34 cellular contexts compared by ENCODE assay signal in the genomic region with DNA sequence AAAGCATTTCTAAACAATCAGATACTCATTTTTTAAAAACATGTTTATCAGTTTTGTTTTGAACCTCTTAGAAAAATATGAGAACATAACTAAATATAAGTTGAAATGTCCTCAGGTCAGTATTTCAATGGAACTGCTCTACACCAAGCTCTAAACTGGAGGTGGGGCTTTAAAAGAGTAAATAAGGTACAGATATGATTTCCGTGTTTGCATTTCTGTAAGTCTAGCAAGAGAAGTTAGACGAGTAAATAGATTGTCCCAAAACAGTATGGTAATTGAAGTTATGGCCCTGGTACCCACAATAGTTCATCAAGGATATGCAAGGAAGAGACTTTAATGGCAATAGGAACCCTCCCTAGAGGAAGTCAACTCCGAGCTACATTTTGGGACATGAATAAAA.
"Had no signal": no experiment of that assay in that cellular context is flagged by ENCODE, and none has a peak within 500 bp of the region (broad histone marks: within the 10 kb centered on the region; RNA-seq: fewer than 3 reads in every experiment).

No MANE protein-coding gene starts in this region.

- DNase-seq: activated B cell treated with CpG ODN at 0.5 μM for 24 hours; activated CD4-positive, alpha-beta memory T cell treated with anti-CD3 and anti-CD28 coated beads for 36 hours; activated CD4-positive, alpha-beta T cell treated with anti-CD3 and anti-CD28 coated beads for 4 hours; activated CD4-positive, alpha-beta T cell treated with anti-CD3 and anti-CD28 coated beads, Interleukin-2, amount 10 ng/mL, durations not matched to agents 24 days and 14 days; activated CD4-positive, alpha-beta T cell treated with anti-CD3 and anti-CD28 coated beads, Interleukin-2, amount 50 U/mL, for 1 hour; activated CD4-positive, alpha-beta T cell treated with anti-CD3 and anti-CD28 coated beads, Interleukin-2, amount 50 U/mL, for 4 hours; activated CD4-positive, CD25-positive, alpha-beta regulatory T cell treated with anti-CD3 and anti-CD28 coated beads, Interleukin-2, amount 50 U/mL, for 72 hours; activated CD8-positive, alpha-beta memory T cell treated with anti-CD3 and anti-CD28 coated beads, Interleukin-2, amount 50 U/mL, for 4 hours; activated CD8-positive, alpha-beta T cell treated with anti-CD3 and anti-CD28 coated beads for 36 hours; activated effector memory CD4-positive, alpha-beta T cell treated with anti-CD3 and anti-CD28 coated beads, Interleukin-2, amount 50 U/mL, for 16 hours; activated gamma-delta T cell treated with Interleukin-2 at 50 U/mL for 16 hours; activated naive CD4-positive, alpha-beta T cell; activated naive CD4-positive, alpha-beta T cell treated with anti-CD3 and anti-CD28 coated beads for 36 hours; activated naive CD4-positive, alpha-beta T cell treated with anti-CD3 and anti-CD28 coated beads, Interleukin-2, amount 50 U/mL, for 16 hours; activated naive CD8-positive, alpha-beta T cell treated with anti-CD3 and anti-CD28 coated beads for 36 hours; activated T-cell treated with anti-CD3 and anti-CD28 coated beads for 4 hours; activated T-cell treated with anti-CD3 and anti-CD28 coated beads, Interleukin-2, amount 50 U/mL, for 1 hour; activated T-cell treated with anti-CD3 and anti-CD28 coated beads, Interleukin-2, amount 50 U/mL, for 4 hours; activated T-cell treated with anti-CD3 and anti-CD28 coated beads, Interleukin-2, amount 50 U/mL, for 72 hours; adrenal gland; amniotic stem cell; aorta; body of pancreas; caudate nucleus; cerebellar nuclear complex; T-cell; T-helper 2 cell; T-helper 9 cell had no signal

- H3K4me1 ChIP-seq: adrenal gland, body of pancreas had no signal

- H3K4me1 Mint-ChIP-seq: activated B cell treated with CpG ODN at 0.5 μM for 24 hours; activated CD4-positive, alpha-beta T cell treated with anti-CD3 and anti-CD28 coated beads, Interleukin-2, amount 10 ng/mL, durations not matched to agents 24 days and 14 days; activated naive CD8-positive, alpha-beta T cell treated with anti-CD3 and anti-CD28 coated beads for 36 hours; activated T-helper 17 cell treated with anti-CD3 and anti-CD28 coated beads, Interleukin-2, amount 50 U/mL, for 72 hours; central memory CD8-positive, alpha-beta T cell; T-cell had no signal

- ATAC-seq: activated CD8-positive, alpha-beta T cell treated with anti-CD3 and anti-CD28 coated beads for 36 hours; activated naive CD4-positive, alpha-beta T cell treated with anti-CD3 and anti-CD28 coated beads, Interleukin-2, amount 50 U/mL, for 72 hours; activated T-cell treated with anti-CD3 and anti-CD28 coated beads, Interleukin-2, amount 50 U/mL, for 4 hours; activated T-cell treated with anti-CD3 and anti-CD28 coated beads, Interleukin-2, amount 50 U/mL, for 72 hours; activated T-helper 17 cell treated with anti-CD3 and anti-CD28 coated beads, Interleukin-2, amount 50 U/mL, for 72 hours; body of pancreas; T-cell had no signal

- H3K9me3 ChIP-seq: adrenal gland, body of pancreas had no signal

- H3K9me3 Mint-ChIP-seq: activated B cell treated with CpG ODN at 0.5 μM for 24 hours; activated CD4-positive, alpha-beta memory T cell treated with anti-CD3 and anti-CD28 coated beads for 36 hours; activated CD4-positive, alpha-beta T cell treated with anti-CD3 and anti-CD28 coated beads, Interleukin-2, amount 10 ng/mL, durations not matched to agents 24 days and 14 days; activated CD8-positive, alpha-beta T cell treated with anti-CD3 and anti-CD28 coated beads for 36 hours; activated naive CD4-positive, alpha-beta T cell treated with anti-CD3 and anti-CD28 coated beads for 36 hours; activated naive CD8-positive, alpha-beta T cell treated with anti-CD3 and anti-CD28 coated beads for 36 hours; activated T-cell treated with anti-CD3 and anti-CD28 coated beads, Interleukin-2, amount 50 U/mL, for 4 hours; activated T-cell treated with anti-CD3 and anti-CD28 coated beads, Interleukin-2, amount 50 U/mL, for 72 hours; activated T-helper 1 cell treated with anti-CD3 and anti-CD28 coated beads, Interleukin-12 subunit alpha, Interleukin-12 subunit beta, Interleukin-2, Interleukin-4 antibody, amounts not matched to agents 30 ng/mL and 10 ng/mL and 1 ng/mL, durations not matched to agents 14 hours and 24 hours and 36 hours; central memory CD8-positive, alpha-beta T cell; T-cell; T-helper 2 cell treated with Interferon-gamma antibody and Interleukin-4, amounts not matched to agents 5 μg/mL and 100 μg/mL, for 36 hours had no signal

- H3K36me3 Mint-ChIP-seq: activated CD4-positive, alpha-beta memory T cell treated with anti-CD3 and anti-CD28 coated beads for 36 hours; activated naive CD4-positive, alpha-beta T cell treated with anti-CD3 and anti-CD28 coated beads, Interleukin-2, amount 50 U/mL, for 72 hours; activated naive CD8-positive, alpha-beta T cell treated with anti-CD3 and anti-CD28 coated beads for 36 hours; T-cell had no signal

- H3K27ac Mint-ChIP-seq: activated B cell treated with CpG ODN at 0.5 μM for 24 hours; activated CD4-positive, alpha-beta memory T cell treated with anti-CD3 and anti-CD28 coated beads for 36 hours; activated CD4-positive, alpha-beta T cell treated with anti-CD3 and anti-CD28 coated beads, Interleukin-2, amount 10 ng/mL, durations not matched to agents 24 days and 14 days; activated CD8-positive, alpha-beta T cell treated with anti-CD3 and anti-CD28 coated beads for 36 hours; activated naive CD4-positive, alpha-beta T cell treated with anti-CD3 and anti-CD28 coated beads for 36 hours; activated naive CD4-positive, alpha-beta T cell treated with anti-CD3 and anti-CD28 coated beads, Interleukin-2, amount 50 U/mL, for 72 hours; activated naive CD8-positive, alpha-beta T cell treated with anti-CD3 and anti-CD28 coated beads for 36 hours; activated T-cell treated with anti-CD3 and anti-CD28 coated beads, Interleukin-2, amount 50 U/mL, for 72 hours; activated T-helper 1 cell treated with anti-CD3 and anti-CD28 coated beads, Interleukin-12 subunit alpha, Interleukin-12 subunit beta, Interleukin-2, Interleukin-4 antibody, amounts not matched to agents 30 ng/mL and 10 ng/mL and 1 ng/mL, durations not matched to agents 14 hours and 24 hours and 36 hours; activated T-helper 17 cell treated with anti-CD3 and anti-CD28 coated beads, Interleukin-2, amount 50 U/mL, for 72 hours; T-cell; T-helper 2 cell treated with Interferon-gamma antibody and Interleukin-4, amounts not matched to agents 5 μg/mL and 100 μg/mL, for 36 hours had no signal

- H3K36me3 ChIP-seq: adrenal gland, cardiac muscle cell had no signal

- H3K4me3 ChIP-seq: adrenal gland, body of pancreas, cardiac muscle cell had no signal

- H3K4me3 Mint-ChIP-seq: activated B cell treated with CpG ODN at 0.5 μM for 24 hours; activated CD4-positive, alpha-beta memory T cell treated with anti-CD3 and anti-CD28 coated beads for 36 hours; activated CD4-positive, alpha-beta T cell treated with anti-CD3 and anti-CD28 coated beads, Interleukin-2, amount 10 ng/mL, durations not matched to agents 24 days and 14 days; activated CD8-positive, alpha-beta T cell treated with anti-CD3 and anti-CD28 coated beads for 36 hours; activated naive CD4-positive, alpha-beta T cell treated with anti-CD3 and anti-CD28 coated beads for 36 hours; activated naive CD8-positive, alpha-beta T cell treated with anti-CD3 and anti-CD28 coated beads for 36 hours; activated T-cell treated with anti-CD3 and anti-CD28 coated beads, Interleukin-2, amount 50 U/mL, for 4 hours; activated T-cell treated with anti-CD3 and anti-CD28 coated beads, Interleukin-2, amount 50 U/mL, for 72 hours; activated T-helper 1 cell treated with anti-CD3 and anti-CD28 coated beads, Interleukin-12 subunit alpha, Interleukin-12 subunit beta, Interleukin-2, Interleukin-4 antibody, amounts not matched to agents 30 ng/mL and 10 ng/mL and 1 ng/mL, durations not matched to agents 14 hours and 24 hours and 36 hours; activated T-helper 17 cell treated with anti-CD3 and anti-CD28 coated beads, Interleukin-2, amount 50 U/mL, for 72 hours; central memory CD8-positive, alpha-beta T cell; T-cell; T-helper 2 cell treated with Interferon-gamma antibody and Interleukin-4, amounts not matched to agents 5 μg/mL and 100 μg/mL, for 36 hours had no signal
